18 cellular contexts compared by ENCODE assay signal in genomic region chr21:45260191-45260795, GRCh38.
"Had no signal": no experiment of that assay in that cellular context is flagged by ENCODE, and none has a peak within 500 bp of the region (broad histone marks: within the 10 kb centered on the region; RNA-seq: fewer than 3 reads in every experiment).

No MANE protein-coding gene starts in this region.

- H3K27ac ChIP-seq: epithelial cell of prostate, psoas muscle, right lobe of liver, transverse colon, WERI-Rb-1 had no signal

- H3K4me1 ChIP-seq: psoas muscle, transverse colon had no signal

- H3K4me3 ChIP-seq: lung, psoas muscle, right lobe of liver, smooth muscle cell, transverse colon had no signal

- H3K27me3 ChIP-seq: right lobe of liver had no signal

- FAIRE-seq: frontal cortex had no signal

- H3K9me3 ChIP-seq: psoas muscle, right lobe of liver, transverse colon had no signal

- ATAC-seq: effector memory CD8-positive, alpha-beta T cell; left colon; psoas muscle; right lobe of liver had no signal

- DNase-seq: activated CD4-positive, alpha-beta T cell treated with anti-CD3 and anti-CD28 coated beads, Interleukin-2, amount 50 U/mL, for 48 hours; activated naive CD4-positive, alpha-beta T cell; activated naive CD8-positive, alpha-beta T cell treated with anti-CD3 and anti-CD28 coated beads, Interleukin-2, amount 10 ng/mL, durations not matched to agents 7 days and 5 days; effector memory CD8-positive, alpha-beta T cell; left colon; nephron progenitor cell; occipital lobe; psoas muscle; stimulated activated CD4-positive, alpha-beta T cell treated with anti-CD3 and anti-CD28 coated beads, Interleukin-4, amount 100 ng/mL, for 4 hours; stimulated activated CD8-positive, alpha-beta memory T cell treated with anti-CD3 and anti-CD28 coated beads, Interleukin-4, amount 100 ng/mL, for 48 hours; stimulated activated naive CD4-positive, alpha-beta T cell treated with Interleukin-2 at 50 U/mL for 16 hours; transverse colon; WERI-Rb-1 had no signal
